Comparison of ENCODE assay signal across 19 cellular contexts in genomic region chr15:77673801-77674317, GRCh38. TPM values are rescaled to one million over a fixed set of nuclear protein-coding genes. Genes with fewer than 3 reads are reported as not detected.
A peak's percentile ranks its signal among the peaks of the same experiment; 100 is the strongest.
DNase-seq lines count a peak whose midpoint lies in the region; ATAC-seq and TF ChIP-seq lines count a peak whose summit lies in the region.
"Had no signal": no experiment of that assay in that cellular context is flagged by ENCODE, and none has a peak within 500 bp of the region (broad histone marks: within the 10 kb centered on the region; RNA-seq: fewer than 3 reads in every experiment).

No MANE protein-coding gene starts in this region.

- no peak overlapping the region for H3K4me3 ChIP-seq in stomach

- no peaks in the 10 kb centered on the region for H3K36me3 Mint-ChIP-seq in activated CD4-positive, alpha-beta T cell treated with anti-CD3 and anti-CD28 coated beads for 36 hours (ENCODE audit: low read depth)
- H3K36me3 Mint-ChIP-seq in activated CD4-positive, alpha-beta T cell treated with anti-CD3 and anti-CD28 coated beads, Interleukin-2, amount 10 ng/mL, durations not matched to agents 7 days and 5 days (ENCODE audit: low read depth), result no peaks in the 10 kb centered on the region

- H3K27me3 ChIP-seq in foreskin keratinocyte (peaks cover 15% of the 10 kb centered on the region), stomach (peaks cover 0 to 73% (median 31%) of the 10 kb centered on the region in 3 donors)

- H3K4me3 Mint-ChIP-seq in activated CD4-positive, alpha-beta T cell treated with anti-CD3 and anti-CD28 coated beads for 36 hours, result no peak overlapping the region
- no peak overlapping the region for H3K4me3 Mint-ChIP-seq in activated CD4-positive, alpha-beta T cell treated with anti-CD3 and anti-CD28 coated beads, Interleukin-2, amount 10 ng/mL, durations not matched to agents 7 days and 5 days
- H3K4me3 Mint-ChIP-seq: CD4-positive, alpha-beta T cell; H9 had no signal

- peaks cover 7% of the 10 kb centered on the region for H3K27me3 Mint-ChIP-seq in activated CD4-positive, alpha-beta T cell treated with anti-CD3 and anti-CD28 coated beads for 36 hours
- peaks cover 6% of the 10 kb centered on the region for H3K27me3 Mint-ChIP-seq in activated CD4-positive, alpha-beta T cell treated with anti-CD3 and anti-CD28 coated beads, Interleukin-2, amount 10 ng/mL, durations not matched to agents 7 days and 5 days

- peak; percentile 18 for ATAC-seq in foreskin keratinocyte
- no peak for ATAC-seq in activated CD4-positive, alpha-beta T cell treated with anti-CD3 and anti-CD28 coated beads for 36 hours
- ATAC-seq: HepG2 had no signal

- CTCF ChIA-PET in activated CD4-positive, alpha-beta T cell treated with anti-CD3 and anti-CD28 coated beads for 36 hours (lab: Charles Lee), result no interaction called here
- CTCF ChIA-PET in activated CD4-positive, alpha-beta T cell treated with anti-CD3 and anti-CD28 coated beads, Interleukin-2, amount 10 ng/mL, durations not matched to agents 7 days and 5 days (lab: Charles Lee), result interaction anchor here (0.6 kb wide), 1 partner anchor 572 kb away, joined by 3 read pairs; no protein-coding TSS in a partner anchor

- 64 to 73% (median 70%) methylated on average over 6 of the region's 6 CpGs for WGBS in stomach, 5 donors

- POLR2A ChIA-PET in activated CD4-positive, alpha-beta T cell treated with anti-CD3 and anti-CD28 coated beads for 36 hours (lab: Charles Lee), result no interaction called here
- POLR2A ChIA-PET in activated CD4-positive, alpha-beta T cell treated with anti-CD3 and anti-CD28 coated beads, Interleukin-2, amount 10 ng/mL, durations not matched to agents 7 days and 5 days (lab: Charles Lee), result no interaction called here

- H3K4me1 ChIP-seq in foreskin keratinocyte (no peaks in the 10 kb centered on the region), stomach (no peaks in the 10 kb centered on the region)

- no peaks in the 10 kb centered on the region for H3K4me1 Mint-ChIP-seq in activated CD4-positive, alpha-beta T cell treated with anti-CD3 and anti-CD28 coated beads for 36 hours
- no peaks in the 10 kb centered on the region for H3K4me1 Mint-ChIP-seq in activated CD4-positive, alpha-beta T cell treated with anti-CD3 and anti-CD28 coated beads, Interleukin-2, amount 10 ng/mL, durations not matched to agents 7 days and 5 days

- H3K9me3 Mint-ChIP-seq in activated CD4-positive, alpha-beta T cell treated with anti-CD3 and anti-CD28 coated beads for 36 hours (ENCODE audit: low read depth), result no peaks in the 10 kb centered on the region
- H3K9me3 Mint-ChIP-seq in activated CD4-positive, alpha-beta T cell treated with anti-CD3 and anti-CD28 coated beads, Interleukin-2, amount 10 ng/mL, durations not matched to agents 7 days and 5 days, result no peaks in the 10 kb centered on the region
- H3K9me3 Mint-ChIP-seq: CD4-positive, alpha-beta T cell; H9 had no signal

- DNase-seq in HCEC 1CT (peak; percentile 9), foreskin keratinocyte (no peak), COR-L47 (lab: John Stamatoyannopoulos, UW) (no peak), stomach (no peak)
- no peak for DNase-seq in activated CD4-positive, alpha-beta T cell treated with anti-CD3 and anti-CD28 coated beads for 36 hours
- no peak for DNase-seq in activated CD4-positive, alpha-beta T cell treated with anti-CD3 and anti-CD28 coated beads, Interleukin-2, amount 10 ng/mL, durations not matched to agents 7 days and 5 days
- DNase-seq: ACHN; AML-193; CD4-positive, alpha-beta T cell; DMS 273 treated with DMSO at 0.1 percent for 48 hours; DMS53; DND-41; GOT3; H9; KG1 had no signal

- TF ChIP-seq POLR2A in stomach (IDR thresholded peaks at IDR 0.05), result no peak

- H3K27ac Mint-ChIP-seq in activated CD4-positive, alpha-beta T cell treated with anti-CD3 and anti-CD28 coated beads for 36 hours, result no peak overlapping the region
- no peak overlapping the region for H3K27ac Mint-ChIP-seq in activated CD4-positive, alpha-beta T cell treated with anti-CD3 and anti-CD28 coated beads, Interleukin-2, amount 10 ng/mL, durations not matched to agents 7 days and 5 days
- H3K27ac Mint-ChIP-seq: CD4-positive, alpha-beta T cell; H9 had no signal

- intact Hi-C loops in activated CD4-positive, alpha-beta T cell treated with anti-CD3 and anti-CD28 coated beads for 36 hours (cut with DNase I, micrococcal nuclease), result no loop called here
- intact Hi-C loops in stomach (cut with DNase I; ENCODE audit: low total_unique reads), result no loop called here

- H3K9me3 ChIP-seq in stomach, result no peaks in the 10 kb centered on the region

- H3K27ac ChIP-seq in angular gyrus (ENCODE audit: low read depth, low read length) (peak overlapping the region; percentile 81), foreskin keratinocyte (no peak overlapping the region), stomach (no peak overlapping the region)
- H3K27ac ChIP-seq: C4-2B had no signal

- no peaks in the 10 kb centered on the region for H3K36me3 ChIP-seq in stomach

- TF ChIP-seq EP300 in stomach (IDR thresholded peaks at IDR 0.05), result no peak

- TF ChIP-seq CTCF in foreskin keratinocyte (conservative IDR thresholded peaks at IDR 0.05) (no peak), stomach (IDR thresholded peaks at IDR 0.05) (no peak)

RNA-seq across cellular contexts. Expression of gene LINGO1, which starts 41.1 kb away (rescaled TPM):
- 0.07 TPM in 1 of 2 replicates, not detected in the other for total RNA-seq in foreskin keratinocyte
- 0.06 and 0.07 TPM in 2 replicates for polyA plus RNA-seq in foreskin keratinocyte
- not detected for total RNA-seq in activated CD4-positive, alpha-beta T cell treated with anti-CD3 and anti-CD28 coated beads for 36 hours
- total RNA-seq in stomach, result under 1 TPM in 2 of 5 donors, not detected in 3; 0.55 to 0.58 TPM
- polyA plus RNA-seq in stomach, result 1 to 10 TPM in 1 of 3 donors, under 1 TPM in 1, not detected in 1; 0.25 to 1.3 TPM
- not detected for total RNA-seq in activated CD4-positive, alpha-beta T cell treated with anti-CD3 and anti-CD28 coated beads, Interleukin-2, amount 10 ng/mL, durations not matched to agents 7 days and 5 days
- total RNA-seq: CD4-positive, alpha-beta T cell; HepG2 had no signal
- polyA plus RNA-seq: BJ had no signal
